ENCODE assay signal across 9 cellular contexts in the genomic region with DNA sequence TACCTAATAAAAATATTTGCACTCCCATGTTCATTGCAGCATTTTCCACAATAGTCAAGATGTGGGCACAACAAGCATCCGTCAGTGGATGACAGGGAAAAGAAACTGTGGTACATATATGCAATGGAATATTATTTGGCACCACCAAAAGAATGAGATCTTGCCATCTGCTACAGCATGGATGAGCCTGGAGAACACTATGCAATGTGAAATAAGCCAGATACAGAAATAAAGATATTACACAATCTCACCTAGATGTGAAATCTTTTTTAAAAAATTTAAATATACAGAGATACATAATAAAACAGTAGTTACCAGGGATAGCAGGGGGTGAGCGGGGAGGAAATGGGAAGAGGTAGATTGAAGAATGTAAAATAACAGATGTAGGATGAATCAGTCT. TPM values are rescaled to one million over a fixed set of nuclear protein-coding genes. Genes with fewer than 3 reads are reported as not detected.
"Had no signal": no experiment of that assay in that cellular context is flagged by ENCODE, and none has a peak within 500 bp of the region (broad histone marks: within the 10 kb centered on the region; RNA-seq: fewer than 3 reads in every experiment).

No MANE protein-coding gene starts in this region.

- H3K9me3 ChIP-seq: HAP-1 had no signal

- DNase-seq: GM23248, GOT3, H7, HFFc6, KBM-7 had no signal

- H3K27ac Mint-ChIP-seq: HFFc6, IgD-negative memory B cell had no signal

- H3K4me1 Mint-ChIP-seq: IgD-negative memory B cell had no signal

- H3K9ac ChIP-seq: GM23248 had no signal

- H3K4me3 Mint-ChIP-seq: HFFc6, IgD-negative memory B cell had no signal

- H3K4me3 ChIP-seq: GM23248, HAP-1 had no signal

- H3K36me3 ChIP-seq: HAP-1 had no signal

- H3K36me3 Mint-ChIP-seq: IgD-negative memory B cell had no signal

- H2AFZ ChIP-seq: GM23248 had no signal

- H3K27me3 Mint-ChIP-seq: IgD-negative memory B cell had no signal

- H3K4me1 ChIP-seq: HAP-1 had no signal

- H3K9me3 Mint-ChIP-seq: HFFc6 had no signal

- H3K27ac ChIP-seq: GM23248 had no signal

- ATAC-seq: HCT116 had no signal

RNA-seq across cellular contexts. Expression of gene LDB2, which starts 44.8 kb away (rescaled TPM):
- total RNA-seq: HT-29 had no signal
- polyA plus RNA-seq: IgD-negative memory B cell had no signal
